In the genomic region with DNA sequence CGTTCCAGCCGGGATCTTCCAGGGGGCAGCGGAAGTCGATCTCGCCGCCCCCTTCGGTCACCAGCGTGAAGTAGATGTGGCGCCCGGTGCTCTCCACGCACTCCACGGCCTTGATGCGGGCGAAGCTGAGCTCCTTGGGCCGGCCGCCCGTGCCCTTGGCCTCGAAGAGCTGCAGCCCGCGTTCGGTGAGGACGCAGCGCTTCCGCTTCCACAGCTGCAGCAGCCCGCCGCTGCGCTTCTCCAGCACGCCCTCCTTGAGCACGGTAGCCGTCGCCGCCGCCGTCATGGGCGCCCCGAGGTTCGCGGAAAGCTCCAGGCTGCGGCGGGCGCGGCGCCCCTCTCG, we compare ENCODE assay signal across 8 cellular contexts. TPM values are rescaled to one million over a fixed set of nuclear protein-coding genes. Genes with fewer than 3 reads are reported as not detected.
DNase-seq lines count a peak whose midpoint lies in the region; ATAC-seq, FAIRE-seq and TF ChIP-seq lines count a peak whose summit lies in the region.

No MANE protein-coding gene starts in this region.

- TF ChIP-seq POLR2A in H54 (IDR thresholded peaks at IDR 0.05; ENCODE audit: low read depth, low read length) = no peak

- peak overlapping the region; percentile 86 for H3K4me3 ChIP-seq in BLaER1
- H3K4me3 ChIP-seq in rectal smooth muscle tissue (ENCODE audit: low read length) = peak overlapping the region; percentile 60

- peak overlapping the region; percentile 90 for H3K9ac ChIP-seq in BLaER1
- H3K9ac ChIP-seq in rectal smooth muscle tissue (ENCODE audit: low read length) = peak overlapping the region; percentile 87

- peak overlapping the region; percentile 98 for H3K4me2 ChIP-seq in BLaER1

- no peaks in the 10 kb centered on the region for H3K9me3 ChIP-seq in BLaER1

- H3K27ac Mint-ChIP-seq in activated CD8-positive, alpha-beta T cell treated with anti-CD3 and anti-CD28 coated beads, Interleukin-2, amount 10 ng/mL, durations not matched to agents 7 days and 5 days = peak overlapping the region; percentile 70
- H3K27ac Mint-ChIP-seq in glutamatergic neuron (ENCODE audit: unreplicated experiment) = no peak overlapping the region

- H3K27ac ChIP-seq in BLaER1 = peak overlapping the region; percentile 94
- H3K27ac ChIP-seq in rectal smooth muscle tissue (ENCODE audit: low read depth, low read length) = peak overlapping the region; percentile 98

- H3K9me3 Mint-ChIP-seq in activated CD8-positive, alpha-beta T cell treated with anti-CD3 and anti-CD28 coated beads, Interleukin-2, amount 10 ng/mL, durations not matched to agents 7 days and 5 days (ENCODE audit: insufficient read depth) = no peaks in the 10 kb centered on the region
- H3K9me3 Mint-ChIP-seq in glutamatergic neuron (ENCODE audit: unreplicated experiment) = peaks cover 7% of the 10 kb centered on the region

- H3K4me1 ChIP-seq in BLaER1 (peaks cover 51% of the 10 kb centered on the region), rectal smooth muscle tissue (ENCODE audit: control insufficient read depth, insufficient read depth, low read length) (peaks cover 20% of the 10 kb centered on the region)

- CTCF ChIA-PET in activated CD8-positive, alpha-beta T cell treated with anti-CD3 and anti-CD28 coated beads, Interleukin-2, amount 10 ng/mL, durations not matched to agents 7 days and 5 days (lab: Charles Lee) = interaction anchor here (0.8 to 5.8 kb wide), 6 partner anchors 13 to 45 kb away, joined by 3 to 40 read pairs (median 10); no protein-coding TSS in a partner anchor

- FAIRE-seq in H54 (lab: Jason Lieb, UNC) = no peak

- peak; percentile 54 for DNase-seq in activated CD8-positive, alpha-beta T cell treated with anti-CD3 and anti-CD28 coated beads, Interleukin-2, amount 10 ng/mL, durations not matched to agents 7 days and 5 days
- DNase-seq in glutamatergic neuron = peak; percentile 62
- no peak for DNase-seq in H54 (ENCODE audit: insufficient read length, low spot score)
- DNase-seq in stimulated activated CD4-positive, alpha-beta T cell treated with anti-CD3 and anti-CD28 coated beads, Interleukin-2, amount 100 ng/mL, for 48 hours = no peak

- H3K27me3 ChIP-seq in BLaER1 (no peaks in the 10 kb centered on the region), rectal smooth muscle tissue (ENCODE audit: control insufficient read depth, insufficient read depth, low read length) (no peaks in the 10 kb centered on the region)

- TF ChIP-seq CTCF in glutamatergic neuron (IDR thresholded peaks at IDR 0.05; ENCODE audit: partially characterized antibody, unreplicated experiment) = no peak

- POLR2A ChIA-PET in activated CD8-positive, alpha-beta T cell treated with anti-CD3 and anti-CD28 coated beads, Interleukin-2, amount 10 ng/mL, durations not matched to agents 7 days and 5 days (lab: Charles Lee) = interaction anchor here (1.5 to 2.0 kb wide), 2 partner anchors 12 to 13 kb away, joined by 5 to 8 read pairs; no protein-coding TSS in a partner anchor

- ATAC-seq in GM19023 (IDR thresholded peaks at IDR 0.05; ENCODE audit: unreplicated experiment) (peak; percentile 35), HG03342 (IDR thresholded peaks at IDR 0.05; ENCODE audit: unreplicated experiment) (peak; percentile 59)
- ATAC-seq in activated CD8-positive, alpha-beta T cell treated with anti-CD3 and anti-CD28 coated beads, Interleukin-2, amount 10 ng/mL, durations not matched to agents 7 days and 5 days = peak; percentile 59

- H3K36me3 Mint-ChIP-seq in activated CD8-positive, alpha-beta T cell treated with anti-CD3 and anti-CD28 coated beads, Interleukin-2, amount 10 ng/mL, durations not matched to agents 7 days and 5 days (ENCODE audit: low read depth) = peaks cover 13% of the 10 kb centered on the region
- H3K36me3 Mint-ChIP-seq in glutamatergic neuron (ENCODE audit: unreplicated experiment) = peaks cover 5% of the 10 kb centered on the region

- H3K4me3 Mint-ChIP-seq in activated CD8-positive, alpha-beta T cell treated with anti-CD3 and anti-CD28 coated beads, Interleukin-2, amount 10 ng/mL, durations not matched to agents 7 days and 5 days = peak overlapping the region; percentile 84
- H3K4me3 Mint-ChIP-seq in glutamatergic neuron (ENCODE audit: unreplicated experiment) = peak overlapping the region; percentile 92

- H3K36me3 ChIP-seq in BLaER1 (peaks cover 26% of the 10 kb centered on the region), rectal smooth muscle tissue (ENCODE audit: control insufficient read depth, insufficient read depth, low read length) (peaks cover 7% of the 10 kb centered on the region)

- peaks cover 45% of the 10 kb centered on the region for H4K20me1 ChIP-seq in BLaER1

- H3K27me3 Mint-ChIP-seq in activated CD8-positive, alpha-beta T cell treated with anti-CD3 and anti-CD28 coated beads, Interleukin-2, amount 10 ng/mL, durations not matched to agents 7 days and 5 days (ENCODE audit: low read depth) = peaks cover 32% of the 10 kb centered on the region
- H3K27me3 Mint-ChIP-seq in glutamatergic neuron (ENCODE audit: unreplicated experiment) = peaks cover 16% of the 10 kb centered on the region

- peaks cover 20% of the 10 kb centered on the region for H3K4me1 Mint-ChIP-seq in activated CD8-positive, alpha-beta T cell treated with anti-CD3 and anti-CD28 coated beads, Interleukin-2, amount 10 ng/mL, durations not matched to agents 7 days and 5 days (ENCODE audit: low read depth)
- peaks cover 12% of the 10 kb centered on the region for H3K4me1 Mint-ChIP-seq in glutamatergic neuron (ENCODE audit: low read depth, unreplicated experiment)

RNA-seq across cellular contexts. Expression of gene PHLDA3, which starts 0.5 kb away (rescaled TPM):
- total RNA-seq in activated CD8-positive, alpha-beta T cell treated with anti-CD3 and anti-CD28 coated beads, Interleukin-2, amount 10 ng/mL, durations not matched to agents 7 days and 5 days = 10 to 100 TPM; 17.3 to 18.7 TPM
- total RNA-seq in glutamatergic neuron (ENCODE audit: unreplicated experiment) = 18.5 TPM

RNA-seq across cellular contexts. Expression of gene CSRP1, which starts 38.5 kb away (rescaled TPM):
- total RNA-seq in activated CD8-positive, alpha-beta T cell treated with anti-CD3 and anti-CD28 coated beads, Interleukin-2, amount 10 ng/mL, durations not matched to agents 7 days and 5 days = 10 to 100 TPM; 78.7 to 80.9 TPM
- total RNA-seq in glutamatergic neuron (ENCODE audit: unreplicated experiment) = 6.2 TPM

RNA-seq across cellular contexts. Expression of gene TNNI1, which starts 46.9 kb away (rescaled TPM):
- total RNA-seq in activated CD8-positive, alpha-beta T cell treated with anti-CD3 and anti-CD28 coated beads, Interleukin-2, amount 10 ng/mL, durations not matched to agents 7 days and 5 days = not detected
- total RNA-seq in glutamatergic neuron (ENCODE audit: unreplicated experiment) = 4.1 TPM

Comparison
In these comparisons a context has a peak if more than half of its experiments do, and no peak if none do; other contexts are left out.
1. DNase-seq: peak in activated CD8-positive, alpha-beta T cell treated with anti-CD3 and anti-CD28 coated beads, Interleukin-2, amount 10 ng/mL, durations not matched to agents 7 days and 5 days (single experiment) and glutamatergic neuron (single experiment); none in H54 (single experiment) and stimulated activated CD4-positive, alpha-beta T cell treated with anti-CD3 and anti-CD28 coated beads, Interleukin-2, amount 100 ng/mL, for 48 hours (0 of 2).
2. RNA of gene CSRP1, which starts 38.5 kb away (total RNA-seq): 78.7 to 80.9 TPM in activated CD8-positive, alpha-beta T cell treated with anti-CD3 and anti-CD28 coated beads, Interleukin-2, amount 10 ng/mL, durations not matched to agents 7 days and 5 days; 6.2 TPM in glutamatergic neuron (single experiment); every median in the first group is over 10 times any median in the second.
3. Peak in every context shown above with its lines, with median percentiles within 50 percentile points of each other: ATAC-seq.